ENCODE assay signal across 14 cellular contexts in genomic region chr3:185764168-185764988, GRCh38.
DNase-seq lines count a peak whose midpoint lies in the region; ATAC-seq and TF ChIP-seq lines count a peak whose summit lies in the region.
"Had no signal": no experiment of that assay in that cellular context is flagged by ENCODE, and none has a peak within 500 bp of the region (broad histone marks: within the 10 kb centered on the region; RNA-seq: fewer than 3 reads in every experiment).

No MANE protein-coding gene starts in this region.

- no peak overlapping the region for H2BK12ac ChIP-seq in trophoblast cell (ENCODE audit: low read length)

- DNase-seq in Daoy (ENCODE audit: low read depth) (peak; percentile 15), WTC11 (ENCODE audit: low spot score) (no peak), foreskin melanocyte (peak; percentile 82), trophoblast cell (peak in 1 of 2 donors; percentile 34), RWPE1 (ENCODE audit: low spot score) (no peak), aorta (no peak)
- no peak for DNase-seq in stimulated activated naive CD4-positive, alpha-beta T cell treated with Interleukin-2 at 50 U/mL for 16 hours (lab: John Stamatoyannopoulos, UW)
- DNase-seq: activated CD4-positive, alpha-beta memory T cell treated with anti-CD3 and anti-CD28 coated beads for 36 hours; anterior cingulate cortex; CD4-positive, alpha-beta memory T cell; NCI-H187 treated with DMSO at 0.1 percent for 48 hours; RPMI8226 had no signal

- peaks cover 80% of the 10 kb centered on the region for H3K4me1 Mint-ChIP-seq in WTC11
- H3K4me1 Mint-ChIP-seq: CD4-positive, alpha-beta memory T cell had no signal

- no peak overlapping the region for H2AFZ ChIP-seq in trophoblast cell (ENCODE audit: insufficient read depth, low read length, poor library complexity)

- no peaks in the 10 kb centered on the region for H3K27me3 Mint-ChIP-seq in WTC11 (ENCODE audit: low read depth)

- POLR2A ChIA-PET in WTC11 (lab: Charles Lee), result interaction anchor here (0.6 to 0.8 kb wide), 2 partner anchors 18 to 30 kb away, joined by 3 read pairs; no protein-coding TSS in a partner anchor
- POLR2A ChIA-PET in RWPE1 (lab: Yijun Ruan, JAX; ENCODE audit: low non-redundant PET), result no interaction called here

- peak overlapping the region; percentile 17 for H3K27ac Mint-ChIP-seq in WTC11
- H3K27ac Mint-ChIP-seq: activated CD4-positive, alpha-beta memory T cell treated with anti-CD3 and anti-CD28 coated beads for 36 hours; CD4-positive, alpha-beta memory T cell had no signal

- no peaks in the 10 kb centered on the region for H3K36me3 Mint-ChIP-seq in WTC11
- H3K36me3 Mint-ChIP-seq: activated CD4-positive, alpha-beta memory T cell treated with anti-CD3 and anti-CD28 coated beads for 36 hours; CD4-positive, alpha-beta memory T cell had no signal

- H3K4me3 Mint-ChIP-seq in WTC11, result no peak overlapping the region
- H3K4me3 Mint-ChIP-seq: activated CD4-positive, alpha-beta memory T cell treated with anti-CD3 and anti-CD28 coated beads for 36 hours; CD4-positive, alpha-beta memory T cell had no signal

- H3K4ac ChIP-seq in trophoblast cell (ENCODE audit: low read depth, low read length), result peak overlapping the region; percentile 72

- intact Hi-C loops in aorta (cut with DNase I), result no loop called here

- TF ChIP-seq CTCF in WTC11 (IDR thresholded peaks at IDR 0.05), result no peak
- no peak for TF ChIP-seq CTCF in RWPE1 (conservative IDR thresholded peaks at IDR 0.05; ENCODE audit: low read depth)

- H3K36me3 ChIP-seq in trophoblast cell (ENCODE audit: control insufficient read depth in 1 of 2, insufficient read depth in 2 of 2, low read length in 2 of 2), result no peaks in the 10 kb centered on the region
- H3K36me3 ChIP-seq in aorta (ENCODE audit: control insufficient read depth in 1 of 2, insufficient read depth in 2 of 2, low read length in 1 of 2), result no peaks in the 10 kb centered on the region
- H3K36me3 ChIP-seq: ovary had no signal

- no peak overlapping the region for H3K18ac ChIP-seq in trophoblast cell (ENCODE audit: low read length)

- H3K27me3 ChIP-seq in trophoblast cell (ENCODE audit: insufficient read depth, low read length) (no peaks in the 10 kb centered on the region), aorta (ENCODE audit: control insufficient read depth in 1 of 2, insufficient read depth in 2 of 2, low read length in 1 of 2) (peaks cover 0 to 2% of the 10 kb centered on the region in 2 donors)
- H3K27me3 ChIP-seq: ovary had no signal

- no peak overlapping the region for H3K4me2 ChIP-seq in trophoblast cell (ENCODE audit: low read length)

- H3K4me1 ChIP-seq in trophoblast cell (ENCODE audit: control insufficient read depth in 1 of 2, insufficient read depth in 2 of 2, low read length in 2 of 2) (peaks cover 3 to 10% of the 10 kb centered on the region in 2 experiments), aorta (ENCODE audit: control insufficient read depth in 1 of 2, insufficient read depth in 2 of 2, low read length in 2 of 2) (peaks cover 0 to 1% of the 10 kb centered on the region in 2 donors)

- peaks cover 4% of the 10 kb centered on the region for H3K79me2 ChIP-seq in trophoblast cell (ENCODE audit: control insufficient read depth, insufficient read depth, low read length, poor library complexity)

- H3K27ac ChIP-seq in trophoblast cell (ENCODE audit: low read depth, low read length) (no peak overlapping the region), RWPE1 (no peak overlapping the region), aorta (ENCODE audit: low read depth in 1 of 2, low read length in 2 of 2) (no peak overlapping the region)

- no peak overlapping the region for H3K9ac ChIP-seq in trophoblast cell (ENCODE audit: low read length)

- no peak overlapping the region for H4K91ac ChIP-seq in trophoblast cell (ENCODE audit: low read depth, low read length)

- no CpG with 5 or more reads among the region's 6 CpGs for WGBS in trophoblast cell (ENCODE audit: extremely low coverage, insufficient coverage, insufficient read length)
- 15% methylated on average over 6 of the region's 6 CpGs for WGBS in aorta, 2 donors

- no peak overlapping the region for H2BK5ac ChIP-seq in trophoblast cell (ENCODE audit: low read depth, low read length, poor library complexity)

- ATAC-seq in WTC11, result no peak
- ATAC-seq in aorta (ENCODE audit: low FRiP score), result no peak
- ATAC-seq in HG02759 (IDR thresholded peaks at IDR 0.05; ENCODE audit: unreplicated experiment), result no peak

- H3K9me3 ChIP-seq in trophoblast cell (ENCODE audit: insufficient read depth, low read depth, low read length) (peaks cover 2% of the 10 kb centered on the region), aorta (ENCODE audit: control insufficient read depth, low read length) (no peaks in the 10 kb centered on the region)
- H3K9me3 ChIP-seq: ovary had no signal

- H3K79me1 ChIP-seq in trophoblast cell (ENCODE audit: low read length), result no peaks in the 10 kb centered on the region

- H3K9me3 Mint-ChIP-seq in WTC11, result no peaks in the 10 kb centered on the region
- H3K9me3 Mint-ChIP-seq: activated CD4-positive, alpha-beta memory T cell treated with anti-CD3 and anti-CD28 coated beads for 36 hours had no signal

- H3K14ac ChIP-seq in trophoblast cell (ENCODE audit: low read length), result no peak overlapping the region

- H3K4me3 ChIP-seq in trophoblast cell (ENCODE audit: low read depth, low read length), result no peak overlapping the region
- no peak overlapping the region for H3K4me3 ChIP-seq in aorta (ENCODE audit: low read length in 2 of 2)
- H3K4me3 ChIP-seq: ovary had no signal

- H2BK120ac ChIP-seq in trophoblast cell (ENCODE audit: insufficient read depth, low read length, poor library complexity), result no peak overlapping the region

- no peak overlapping the region for H4K12ac ChIP-seq in trophoblast cell (ENCODE audit: low read depth, low read length)

- no peak overlapping the region for H2AK5ac ChIP-seq in trophoblast cell (ENCODE audit: low read length)

- no peak overlapping the region for H4K8ac ChIP-seq in trophoblast cell (ENCODE audit: low read depth, low read length)

- H3K23ac ChIP-seq in trophoblast cell (ENCODE audit: low read length), result no peak overlapping the region

- CTCF ChIA-PET in WTC11 (lab: Charles Lee), result interaction anchor here (1.8 to 6.3 kb wide), 2 partner anchors 31 to 104 kb away, joined by 8 to 40 read pairs; no protein-coding TSS in a partner anchor
- CTCF ChIA-PET in RWPE1 (lab: Yijun Ruan, JAX), result no interaction called here

TF ChIP-seq in WTC11, 78 proteins besides CTCF, POLR2A, EP300 and RAD21 (continues in another document):
- TF ChIP-seq HMGXB4 (CRISPR knock-in tag; IDR thresholded peaks at IDR 0.05), result no peak
- no peak for TF ChIP-seq E2F4 (CRISPR knock-in tag; IDR thresholded peaks at IDR 0.05; ENCODE audit: borderline replicate concordance, low read depth)
- TF ChIP-seq ZNF219 (CRISPR knock-in tag; IDR thresholded peaks at IDR 0.05; ENCODE audit: borderline replicate concordance), result no peak
- no peak for TF ChIP-seq CREM (CRISPR knock-in tag; IDR thresholded peaks at IDR 0.05)
- TF ChIP-seq CREB1 (CRISPR knock-in tag; IDR thresholded peaks at IDR 0.05), result no peak
- TF ChIP-seq JAZF1 (CRISPR knock-in tag; IDR thresholded peaks at IDR 0.05), result no peak
- no peak for TF ChIP-seq RORB (CRISPR knock-in tag; IDR thresholded peaks at IDR 0.05)
- TF ChIP-seq ZSCAN18 (CRISPR knock-in tag; IDR thresholded peaks at IDR 0.05), result no peak
- no peak for TF ChIP-seq OVOL2 (CRISPR knock-in tag; IDR thresholded peaks at IDR 0.05; ENCODE audit: borderline replicate concordance)
- TF ChIP-seq PRRX2 (CRISPR knock-in tag; IDR thresholded peaks at IDR 0.05), result no peak
- no peak for TF ChIP-seq IRF1 (CRISPR knock-in tag; IDR thresholded peaks at IDR 0.05)
- no peak for TF ChIP-seq MYBL2 (CRISPR knock-in tag; IDR thresholded peaks at IDR 0.05)
- no peak for TF ChIP-seq EMX1 (CRISPR knock-in tag; IDR thresholded peaks at IDR 0.05)
- TF ChIP-seq TP53 (CRISPR knock-in tag; IDR thresholded peaks at IDR 0.05), result no peak

Comparison
In these comparisons a context has a peak if more than half of its experiments do, and no peak if none do; other contexts are left out.
1. DNase-seq: peak in Daoy (single experiment) and foreskin melanocyte (single experiment); none in WTC11 (single experiment), RWPE1 (single experiment), stimulated activated naive CD4-positive, alpha-beta T cell treated with Interleukin-2 at 50 U/mL for 16 hours (single experiment) and aorta (0 of 2).